8 cellular contexts compared by ENCODE assay signal in genomic region chr5:90409318-90410177, GRCh38. TPM values are rescaled to one million over a fixed set of nuclear protein-coding genes. Genes with fewer than 3 reads are reported as not detected.
DNase-seq lines count a peak whose midpoint lies in the region; ATAC-seq and TF ChIP-seq lines count a peak whose summit lies in the region.

CETN3 (minus strand) TSS chr5:90409756; CDS start chr5:90409661, 95 bp downstream.

- H3K9me3 ChIP-seq in esophagus (ENCODE audit: control insufficient read depth in 2 of 2, insufficient read depth in 1 of 2, low read depth in 1 of 2, low read length in 1 of 2) (no peaks in the 10 kb centered on the region), mucosa of stomach (ENCODE audit: control insufficient read depth, low read length) (no peaks in the 10 kb centered on the region)

- peak within 1 kb of the TSS; percentile 99 for H3K9ac ChIP-seq in mucosa of stomach (ENCODE audit: low read length)

- peak; percentile 96 for ATAC-seq in GM21723 (IDR thresholded peaks at IDR 0.05; ENCODE audit: unreplicated experiment)

- peak within 1 kb of the TSS; percentile 100 for H3K27ac ChIP-seq in esophagus (ENCODE audit: low read depth in 2 of 2, low read length in 1 of 2)

- H3K4me1 ChIP-seq in esophagus (ENCODE audit: control insufficient read depth in 2 of 2, insufficient read depth in 2 of 2, low read length in 1 of 2) (no peaks in the 10 kb centered on the region), mucosa of stomach (ENCODE audit: control insufficient read depth, insufficient read depth, low read length) (no peaks in the 10 kb centered on the region)

- DNase-seq in DMS53 treated with DMSO at 0.1 percent for 48 hours (lab: John Stamatoyannopoulos, UW; ENCODE audit: unreplicated experiment) (peak; percentile 98), KBM-7 (peak; percentile 93)
- DNase-seq in activated T-cell treated with anti-CD3 and anti-CD28 coated beads, Interleukin-2, amount 50 U/mL, for 24 hours, result peak; percentile 91
- peak; percentile 74 to 77 for DNase-seq in stimulated activated CD8-positive, alpha-beta memory T cell treated with anti-CD3 and anti-CD28 coated beads, Interleukin-7, amount 100 ng/mL, for 1 hour (ENCODE audit: low read depth in 2 of 2)

- 0 to 1% methylated on average over 51 of the region's 51 CpGs for WGBS in esophagus, 2 donors

- H3K36me3 Mint-ChIP-seq in activated T-cell treated with anti-CD3 and anti-CD28 coated beads, Interleukin-2, amount 50 U/mL, for 24 hours (ENCODE audit: low read depth), result peaks cover 24% of the 10 kb centered on the region

- in situ Hi-C loops in KBM-7 (cut with MboI; ENCODE audit: low pct_unique_long_range_greater_than_20kb, low sequenced_read_pairs), result no loop called here

- no peaks in the 10 kb centered on the region for H3K27me3 Mint-ChIP-seq in activated T-cell treated with anti-CD3 and anti-CD28 coated beads, Interleukin-2, amount 50 U/mL, for 24 hours

- H3K27ac Mint-ChIP-seq in activated T-cell treated with anti-CD3 and anti-CD28 coated beads, Interleukin-2, amount 50 U/mL, for 24 hours, result no peak within 1 kb of the TSS

- H3K36me3 ChIP-seq in esophagus (ENCODE audit: control insufficient read depth in 2 of 2, insufficient read depth in 2 of 2, low read length in 1 of 2), result no peaks in the 10 kb centered on the region
- no peaks in the 10 kb centered on the region for H3K36me3 ChIP-seq in mucosa of stomach (ENCODE audit: control insufficient read depth, insufficient read depth, low read length)

- H3K4me1 Mint-ChIP-seq in activated T-cell treated with anti-CD3 and anti-CD28 coated beads, Interleukin-2, amount 50 U/mL, for 24 hours (ENCODE audit: low read depth), result peaks cover 23% of the 10 kb centered on the region

- no peak within 1 kb of the TSS for H3K4me3 Mint-ChIP-seq in activated T-cell treated with anti-CD3 and anti-CD28 coated beads, Interleukin-2, amount 50 U/mL, for 24 hours

- H3K27me3 ChIP-seq in esophagus (ENCODE audit: control insufficient read depth in 1 of 2, insufficient read depth in 2 of 2, low read length in 2 of 2) (no peaks in the 10 kb centered on the region), mucosa of stomach (ENCODE audit: control insufficient read depth, insufficient read depth, low read length) (no peaks in the 10 kb centered on the region)

- H3K9me3 Mint-ChIP-seq in activated T-cell treated with anti-CD3 and anti-CD28 coated beads, Interleukin-2, amount 50 U/mL, for 24 hours, result no peaks in the 10 kb centered on the region

- H3K4me3 ChIP-seq in esophagus (ENCODE audit: low read depth in 1 of 2, low read length in 2 of 2) (peak within 1 kb of the TSS; percentile 92 to 97), mucosa of stomach (ENCODE audit: low read length) (peak within 1 kb of the TSS; percentile 100)

TF ChIP-seq in PFSK-1, 5 proteins besides CTCF, POLR2A, EP300 and RAD21:
- peak; percentile 97 for TF ChIP-seq TAF1 (IDR thresholded peaks at IDR 0.05; ENCODE audit: borderline replicate concordance, insufficient read depth, low read length)
- TF ChIP-seq, protein P1, sequence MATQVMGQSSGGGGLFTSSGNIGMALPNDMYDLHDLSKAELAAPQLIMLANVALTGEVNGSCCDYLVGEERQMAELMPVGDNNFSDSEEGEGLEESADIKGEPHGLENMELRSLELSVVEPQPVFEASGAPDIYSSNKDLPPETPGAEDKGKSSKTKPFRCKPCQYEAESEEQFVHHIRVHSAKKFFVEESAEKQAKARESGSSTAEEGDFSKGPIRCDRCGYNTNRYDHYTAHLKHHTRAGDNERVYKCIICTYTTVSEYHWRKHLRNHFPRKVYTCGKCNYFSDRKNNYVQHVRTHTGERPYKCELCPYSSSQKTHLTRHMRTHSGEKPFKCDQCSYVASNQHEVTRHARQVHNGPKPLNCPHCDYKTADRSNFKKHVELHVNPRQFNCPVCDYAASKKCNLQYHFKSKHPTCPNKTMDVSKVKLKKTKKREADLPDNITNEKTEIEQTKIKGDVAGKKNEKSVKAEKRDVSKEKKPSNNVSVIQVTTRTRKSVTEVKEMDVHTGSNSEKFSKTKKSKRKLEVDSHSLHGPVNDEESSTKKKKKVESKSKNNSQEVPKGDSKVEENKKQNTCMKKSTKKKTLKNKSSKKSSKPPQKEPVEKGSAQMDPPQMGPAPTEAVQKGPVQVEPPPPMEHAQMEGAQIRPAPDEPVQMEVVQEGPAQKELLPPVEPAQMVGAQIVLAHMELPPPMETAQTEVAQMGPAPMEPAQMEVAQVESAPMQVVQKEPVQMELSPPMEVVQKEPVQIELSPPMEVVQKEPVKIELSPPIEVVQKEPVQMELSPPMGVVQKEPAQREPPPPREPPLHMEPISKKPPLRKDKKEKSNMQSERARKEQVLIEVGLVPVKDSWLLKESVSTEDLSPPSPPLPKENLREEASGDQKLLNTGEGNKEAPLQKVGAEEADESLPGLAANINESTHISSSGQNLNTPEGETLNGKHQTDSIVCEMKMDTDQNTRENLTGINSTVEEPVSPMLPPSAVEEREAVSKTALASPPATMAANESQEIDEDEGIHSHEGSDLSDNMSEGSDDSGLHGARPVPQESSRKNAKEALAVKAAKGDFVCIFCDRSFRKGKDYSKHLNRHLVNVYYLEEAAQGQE (IDR thresholded peaks at IDR 0.05; ENCODE audit: insufficient read depth in 1 of 2, low read depth in 2 of 2, low read length in 2 of 2), result peak in 1 of 2 experiments; percentile 35; a peak in 1 of 4 replicates
- peak; percentile 61 for TF ChIP-seq FOXP2 (optimal IDR thresholded peaks at IDR 0.05; ENCODE audit: borderline replicate concordance, extremely low read depth, extremely low read length, insufficient read depth)
- TF ChIP-seq SIN3A (IDR thresholded peaks at IDR 0.05; ENCODE audit: borderline replicate concordance, insufficient read depth, low read length), result peak; percentile 57; the same call in 1 of the 2 replicates
- TF ChIP-seq POLR2AphosphoS5 (IDR thresholded peaks at IDR 0.05; ENCODE audit: low read depth, low read length), result peak; percentile 99

RNA-seq across cellular contexts. Expression of gene CETN3, which starts in this region (rescaled TPM):
- polyA plus RNA-seq in PFSK-1 (2012; ENCODE audit: insufficient read length, low read depth), result 7.0 TPM
- 10 to 100 TPM; 19.8 to 21.0 TPM for polyA plus RNA-seq in esophagus

Comparison
In these comparisons a context has a peak if more than half of its experiments do, and no peak if none do; other contexts are left out.
1. Peak in every context shown above with its lines: DNase-seq, ATAC-seq, H3K4me3 ChIP-seq and H3K27ac ChIP-seq.